In the genomic region with DNA sequence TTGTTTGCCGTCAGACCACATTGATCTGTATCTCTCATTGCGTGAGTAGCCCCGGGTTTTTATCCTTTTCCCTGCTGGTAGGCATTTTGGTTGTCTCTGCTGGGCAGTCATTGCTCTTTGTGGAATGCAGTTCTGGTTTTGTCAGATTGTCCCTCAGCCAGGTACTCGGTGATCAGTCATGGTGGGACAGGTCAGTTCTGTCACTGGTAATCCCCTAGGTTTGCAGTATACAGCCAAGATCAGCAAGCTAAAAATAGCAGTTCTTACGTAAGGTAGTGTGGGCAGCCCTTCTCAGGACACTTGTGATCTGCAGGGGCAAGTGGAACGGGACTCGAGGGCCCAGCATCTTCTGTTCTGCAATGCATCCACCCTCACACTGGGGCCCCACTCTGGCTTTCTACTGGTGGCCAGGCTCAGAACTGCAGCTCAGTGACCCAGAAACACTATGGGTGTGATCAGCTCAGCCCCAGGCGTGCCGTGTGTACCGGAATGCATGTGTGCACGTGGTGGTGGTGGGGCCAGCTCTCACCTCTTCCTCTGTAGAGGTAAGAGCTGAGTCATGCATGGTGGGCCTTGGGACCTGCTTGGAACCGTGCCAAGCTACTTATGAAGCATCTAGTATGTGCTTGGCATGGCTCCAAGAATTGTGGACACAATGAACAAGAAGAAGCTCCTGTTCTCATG, we compare ENCODE assay signal across 8 cellular contexts. TPM values are rescaled to one million over a fixed set of nuclear protein-coding genes. Genes with fewer than 3 reads are reported as not detected.
DNase-seq lines count a peak whose midpoint lies in the region; ATAC-seq and TF ChIP-seq lines count a peak whose summit lies in the region.

No MANE protein-coding gene starts in this region.

- peaks cover 8 to 28% of the 10 kb centered on the region in 2 experiments; a peak in 2 of 3 replicates for H3K36me3 ChIP-seq in HEK293 (ENCODE audit: control insufficient read depth in 2 of 2, insufficient read depth in 1 of 2, low read length in 2 of 2)

- peak; percentile 68 for ATAC-seq in GM18505 (IDR thresholded peaks at IDR 0.05; ENCODE audit: unreplicated experiment)
- peak; percentile 88 for ATAC-seq in foreskin keratinocyte

- CTCF ChIA-PET in HEK293 (lab: Yijun Ruan, JAX), result interaction anchor here (0.5 to 3.7 kb wide), 21 partner anchors 8 to 329 kb away, joined by 3 to 27 read pairs (median 4); a partner anchor contains a TSS

- no peak for TF ChIP-seq CTCF in HEK293 (tag by site-specific recombination; IDR thresholded peaks at IDR 0.05)
- TF ChIP-seq CTCF in foreskin keratinocyte (conservative IDR thresholded peaks at IDR 0.05), result peak; percentile 51

- H3K4me1 ChIP-seq in HEK293 (ENCODE audit: control insufficient read depth, insufficient read depth, low read length), result peaks cover 27% of the 10 kb centered on the region
- H3K4me1 ChIP-seq in foreskin keratinocyte, result peaks cover 8% of the 10 kb centered on the region

- no peaks in the 10 kb centered on the region for H3K9me3 ChIP-seq in HEK293 (ENCODE audit: control insufficient read depth, insufficient read depth, low read depth, low read length)

- H3K4me3 ChIP-seq in HEK293 (ENCODE audit: low read depth, low read length), result no peak overlapping the region

- no peaks in the 10 kb centered on the region for H3K27me3 ChIP-seq in foreskin keratinocyte

- H3K27ac ChIP-seq in HEK293 (ENCODE audit: extremely low read depth, low read depth, low read length) (peak overlapping the region; percentile 32), foreskin keratinocyte (no peak overlapping the region)

- DNase-seq in NCI-H2029 treated with DMSO at 0.1 percent for 48 hours (lab: John Stamatoyannopoulos, UW) (peak; percentile 80), activated T-cell treated with anti-CD3 and anti-CD28 coated beads for 4 hours (peak; percentile 73), foreskin keratinocyte (peak; percentile 87 to 92), SK-N-DZ (ENCODE audit: low spot score) (no peak), SIG-M5 (lab: John Stamatoyannopoulos, UW) (no peak)
- DNase-seq in stimulated activated CD4-positive, alpha-beta T cell treated with anti-CD3 and anti-CD28 coated beads, Interleukin-15, amount 100 ng/mL, for 1 hour (ENCODE audit: low read depth in 1 of 2, low spot score in 1 of 2), result peak; percentile 69 to 75

- POLR2A ChIA-PET in HEK293 (lab: Yijun Ruan, JAX), result interaction anchor here (0.5 to 2.2 kb wide), 10 partner anchors 9 to 65 kb away, joined by 3 to 35 read pairs (median 5); a partner anchor contains a TSS

- TF ChIP-seq POLR2A in GM18505 (IDR thresholded peaks at IDR 0.05; ENCODE audit: borderline replicate concordance, extremely low read depth, insufficient read depth, insufficient read length), result no peak

TF ChIP-seq in HEK293, 187 proteins besides CTCF, POLR2A, EP300 and RAD21 (continues in another document):
- TF ChIP-seq ZNF23 (tag by site-specific recombination; IDR thresholded peaks at IDR 0.05; ENCODE audit: borderline replicate concordance), result no peak
- peak; percentile 21; the same call in 1 of the 2 replicates for TF ChIP-seq ZBTB21 (tag by site-specific recombination; IDR thresholded peaks at IDR 0.05)
- TF ChIP-seq, protein P1, sequence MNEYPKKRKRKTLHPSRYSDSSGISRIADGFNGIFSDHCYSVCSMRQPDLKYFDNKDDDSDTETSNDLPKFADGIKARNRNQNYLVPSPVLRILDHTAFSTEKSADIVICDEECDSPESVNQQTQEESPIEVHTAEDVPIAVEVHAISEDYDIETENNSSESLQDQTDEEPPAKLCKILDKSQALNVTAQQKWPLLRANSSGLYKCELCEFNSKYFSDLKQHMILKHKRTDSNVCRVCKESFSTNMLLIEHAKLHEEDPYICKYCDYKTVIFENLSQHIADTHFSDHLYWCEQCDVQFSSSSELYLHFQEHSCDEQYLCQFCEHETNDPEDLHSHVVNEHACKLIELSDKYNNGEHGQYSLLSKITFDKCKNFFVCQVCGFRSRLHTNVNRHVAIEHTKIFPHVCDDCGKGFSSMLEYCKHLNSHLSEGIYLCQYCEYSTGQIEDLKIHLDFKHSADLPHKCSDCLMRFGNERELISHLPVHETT (tag by site-specific recombination; IDR thresholded peaks at IDR 0.05), result no peak
- TF ChIP-seq ZNF138 (tag by site-specific recombination; IDR thresholded peaks at IDR 0.05; ENCODE audit: borderline replicate concordance), result no peak
- no peak; the same call in none of the 2 replicates for TF ChIP-seq ZNF600 (tag by site-specific recombination; IDR thresholded peaks at IDR 0.05)
- TF ChIP-seq HOXA7 (CRISPR knock-in tag; IDR thresholded peaks at IDR 0.05; ENCODE audit: borderline replicate concordance), result no peak
- TF ChIP-seq, protein P2, sequence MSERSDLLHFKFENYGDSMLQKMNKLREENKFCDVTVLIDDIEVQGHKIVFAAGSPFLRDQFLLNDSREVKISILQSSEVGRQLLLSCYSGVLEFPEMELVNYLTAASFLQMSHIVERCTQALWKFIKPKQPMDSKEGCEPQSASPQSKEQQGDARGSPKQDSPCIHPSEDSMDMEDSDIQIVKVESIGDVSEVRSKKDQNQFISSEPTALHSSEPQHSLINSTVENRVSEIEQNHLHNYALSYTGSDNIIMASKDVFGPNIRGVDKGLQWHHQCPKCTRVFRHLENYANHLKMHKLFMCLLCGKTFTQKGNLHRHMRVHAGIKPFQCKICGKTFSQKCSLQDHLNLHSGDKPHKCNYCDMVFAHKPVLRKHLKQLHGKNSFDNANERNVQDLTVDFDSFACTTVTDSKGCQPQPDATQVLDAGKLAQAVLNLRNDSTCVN (tag by site-specific recombination; optimal IDR thresholded peaks at IDR 0.05), result no peak
- TF ChIP-seq, protein P3, sequence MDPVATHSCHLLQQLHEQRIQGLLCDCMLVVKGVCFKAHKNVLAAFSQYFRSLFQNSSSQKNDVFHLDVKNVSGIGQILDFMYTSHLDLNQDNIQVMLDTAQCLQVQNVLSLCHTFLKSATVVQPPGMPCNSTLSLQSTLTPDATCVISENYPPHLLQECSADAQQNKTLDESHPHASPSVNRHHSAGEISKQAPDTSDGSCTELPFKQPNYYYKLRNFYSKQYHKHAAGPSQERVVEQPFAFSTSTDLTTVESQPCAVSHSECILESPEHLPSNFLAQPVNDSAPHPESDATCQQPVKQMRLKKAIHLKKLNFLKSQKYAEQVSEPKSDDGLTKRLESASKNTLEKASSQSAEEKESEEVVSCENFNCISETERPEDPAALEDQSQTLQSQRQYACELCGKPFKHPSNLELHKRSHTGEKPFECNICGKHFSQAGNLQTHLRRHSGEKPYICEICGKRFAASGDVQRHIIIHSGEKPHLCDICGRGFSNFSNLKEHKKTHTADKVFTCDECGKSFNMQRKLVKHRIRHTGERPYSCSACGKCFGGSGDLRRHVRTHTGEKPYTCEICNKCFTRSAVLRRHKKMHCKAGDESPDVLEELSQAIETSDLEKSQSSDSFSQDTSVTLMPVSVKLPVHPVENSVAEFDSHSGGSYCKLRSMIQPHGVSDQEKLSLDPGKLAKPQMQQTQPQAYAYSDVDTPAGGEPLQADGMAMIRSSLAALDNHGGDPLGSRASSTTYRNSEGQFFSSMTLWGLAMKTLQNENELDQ (tag by site-specific recombination; IDR thresholded peaks at IDR 0.05; ENCODE audit: low read depth), result no peak
- peak; percentile 45; the same call in 1 of the 2 replicates for TF ChIP-seq ZEB2 (tag by site-specific recombination; IDR thresholded peaks at IDR 0.05)
- no peak for TF ChIP-seq ZNF514 (tag by site-specific recombination; IDR thresholded peaks at IDR 0.05)
- no peak for TF ChIP-seq ZNF629 (tag by site-specific recombination; IDR thresholded peaks at IDR 0.05)
- TF ChIP-seq ZNF792 (tag by site-specific recombination; IDR thresholded peaks at IDR 0.05), result no peak
- TF ChIP-seq, protein P4, sequence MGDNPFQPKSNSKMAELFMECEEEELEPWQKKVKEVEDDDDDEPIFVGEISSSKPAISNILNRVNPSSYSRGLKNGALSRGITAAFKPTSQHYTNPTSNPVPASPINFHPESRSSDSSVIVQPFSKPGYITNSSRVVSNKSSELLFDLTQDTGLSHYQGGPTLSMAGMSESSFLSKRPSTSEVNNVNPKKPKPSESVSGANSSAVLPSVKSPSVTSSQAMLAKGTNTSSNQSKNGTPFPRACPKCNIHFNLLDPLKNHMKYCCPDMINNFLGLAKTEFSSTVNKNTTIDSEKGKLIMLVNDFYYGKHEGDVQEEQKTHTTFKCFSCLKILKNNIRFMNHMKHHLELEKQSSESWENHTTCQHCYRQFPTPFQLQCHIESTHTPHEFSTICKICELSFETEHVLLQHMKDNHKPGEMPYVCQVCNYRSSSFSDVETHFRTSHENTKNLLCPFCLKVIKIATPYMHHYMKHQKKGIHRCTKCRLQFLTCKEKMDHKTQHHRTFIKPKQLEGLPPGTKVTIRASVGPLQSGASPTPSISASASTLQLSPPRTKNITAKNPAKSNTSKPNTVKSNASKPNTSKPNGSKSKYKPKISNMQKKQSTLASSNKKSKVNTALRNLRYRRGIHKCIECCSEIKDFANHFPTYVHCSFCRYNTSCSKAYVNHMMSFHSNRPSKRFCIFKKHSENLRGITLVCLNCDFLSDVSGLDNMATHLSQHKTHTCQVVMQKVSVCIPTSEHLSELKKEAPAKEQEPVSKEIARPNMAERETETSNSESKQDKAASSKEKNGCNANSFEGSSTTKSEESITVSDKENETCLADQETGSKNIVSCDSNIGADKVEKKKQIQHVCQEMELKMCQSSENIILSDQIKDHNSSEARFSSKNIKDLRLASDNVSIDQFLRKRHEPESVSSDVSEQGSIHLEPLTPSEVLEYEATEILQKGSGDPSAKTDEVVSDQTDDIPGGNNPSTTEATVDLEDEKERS (tag by site-specific recombination; IDR thresholded peaks at IDR 0.05), result no peak
- TF ChIP-seq ZNF404 (tag by site-specific recombination; IDR thresholded peaks at IDR 0.05), result no peak
- no peak for TF ChIP-seq ZNF555 (tag by site-specific recombination; conservative IDR thresholded peaks at IDR 0.05)
- TF ChIP-seq WT1 (tag by site-specific recombination; IDR thresholded peaks at IDR 0.05), result no peak
- TF ChIP-seq ZNF473 (tag by site-specific recombination; IDR thresholded peaks at IDR 0.05), result peak; percentile 83; the same call in 1 of the 2 replicates
- no peak for TF ChIP-seq ZNF175 (tag by site-specific recombination; IDR thresholded peaks at IDR 0.05)
- TF ChIP-seq ZSCAN16 (tag by site-specific recombination; IDR thresholded peaks at IDR 0.05), result no peak
- no peak for TF ChIP-seq ZNF623 (tag by site-specific recombination; IDR thresholded peaks at IDR 0.05)
- TF ChIP-seq ZBTB20 (tag by site-specific recombination; IDR thresholded peaks at IDR 0.05), result peak; percentile 9; the same call in 1 of the 2 replicates

RNA-seq across cellular contexts. Expression of a gene that starts 6.3 kb away (rescaled TPM):
- total RNA-seq in foreskin keratinocyte, result 13.8 and 15.0 TPM in 2 replicates
- 13.2 and 15.8 TPM in 2 replicates for polyA plus RNA-seq in foreskin keratinocyte
- 3.3 and 4.2 TPM in 2 replicates for polyA plus RNA-seq in SK-N-DZ (2014; cell fraction: cytosol; rRNA removed)
- polyA plus RNA-seq in SK-N-DZ (2014; cell fraction: nucleus; rRNA removed), result 2.6 and 3.7 TPM in 2 replicates

RNA-seq across cellular contexts. Expression of a gene that starts 43.5 kb away (rescaled TPM):
- total RNA-seq in foreskin keratinocyte, result 13.8 and 16.7 TPM in 2 replicates
- 9.9 and 10.0 TPM in 2 replicates for polyA plus RNA-seq in foreskin keratinocyte
- 41.4 and 47.5 TPM in 2 replicates for polyA plus RNA-seq in SK-N-DZ (2014; cell fraction: cytosol; rRNA removed)
- 30.3 and 31.3 TPM in 2 replicates for polyA plus RNA-seq in SK-N-DZ (2014; cell fraction: nucleus; rRNA removed)

Comparison
In these comparisons a context has a peak if more than half of its experiments do, and no peak if none do; other contexts are left out.
1. DNase-seq: peak in NCI-H2029 treated with DMSO at 0.1 percent for 48 hours (single experiment), activated T-cell treated with anti-CD3 and anti-CD28 coated beads for 4 hours (single experiment), foreskin keratinocyte (2 of 2) and stimulated activated CD4-positive, alpha-beta T cell treated with anti-CD3 and anti-CD28 coated beads, Interleukin-15, amount 100 ng/mL, for 1 hour (2 of 2); none in SK-N-DZ (single experiment) and SIG-M5 (single experiment).